15 cellular contexts compared by ENCODE assay signal in the genomic region with DNA sequence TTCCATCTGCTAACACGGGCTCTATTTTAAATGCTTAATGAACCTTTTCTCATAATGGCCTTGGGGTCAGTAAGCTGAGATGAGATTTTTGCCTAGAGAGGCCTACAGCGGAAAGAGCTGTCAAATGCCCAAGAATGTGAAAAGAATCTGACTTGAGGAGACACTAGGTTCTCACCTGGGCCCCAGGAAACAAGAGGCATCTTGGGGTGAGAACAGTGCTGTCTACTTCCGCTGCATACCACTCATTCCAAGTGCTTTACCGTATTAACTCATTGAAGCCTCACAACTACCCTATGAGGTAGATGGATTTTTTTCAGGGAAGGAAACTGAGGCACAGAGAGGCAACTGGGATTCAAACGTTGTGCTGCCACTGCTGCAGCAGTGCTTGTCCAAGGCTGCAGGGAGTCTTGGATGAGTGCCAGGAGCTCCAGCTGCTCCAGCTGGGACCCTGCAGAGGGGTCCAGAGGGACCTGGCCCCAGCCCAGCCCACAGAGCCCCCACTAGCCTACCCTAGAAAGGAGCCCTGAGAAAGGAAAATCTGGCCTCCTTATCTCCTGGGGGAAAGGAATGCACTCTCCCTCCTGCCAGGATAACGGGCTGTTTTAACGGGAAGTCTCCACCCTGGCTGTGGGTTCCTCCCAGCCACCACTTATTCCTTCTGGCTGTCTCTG.
DNase-seq lines count a peak whose midpoint lies in the region; ATAC-seq and TF ChIP-seq lines count a peak whose summit lies in the region.
"Had no signal": no experiment of that assay in that cellular context is flagged by ENCODE, and none has a peak within 500 bp of the region (broad histone marks: within the 10 kb centered on the region; RNA-seq: fewer than 3 reads in every experiment).

No MANE protein-coding gene starts in this region.

- H3K4me1 ChIP-seq in NT2/D1 (ENCODE audit: insufficient read depth, insufficient read length) (peaks cover 25% of the 10 kb centered on the region), smooth muscle cell (ENCODE audit: low read depth) (peaks cover 42% of the 10 kb centered on the region), PC-3 (ENCODE audit: insufficient read depth, low read length) (no peaks in the 10 kb centered on the region)
- H3K4me1 ChIP-seq: pancreas had no signal

- DNase-seq in NCI-H1417 (lab: John Stamatoyannopoulos, UW) = peak in 2 of 3 experiments; percentile 6 to 34
- DNase-seq in NCI-H1417 treated with DMSO at 0.1 percent for 48 hours (lab: John Stamatoyannopoulos, UW) = no peak
- no peak for DNase-seq in NT2/D1 (ENCODE audit: low read depth, low spot score)
- DNase-seq in fibroblast of pulmonary artery (ENCODE audit: low read depth) = peak; percentile 66
- no peak for DNase-seq in smooth muscle cell (lab: John Stamatoyannopoulos, UW; ENCODE audit: unreplicated experiment)
- DNase-seq in NCI-H187 treated with DMSO at 0.1 percent for 48 hours (lab: John Stamatoyannopoulos, UW) = no peak
- no peak for DNase-seq in RKO (ENCODE audit: low spot score)
- no peak for DNase-seq in PC-3
- DNase-seq: activated CD8-positive, alpha-beta memory T cell treated with anti-CD3 and anti-CD28 coated beads, Interleukin-2, amount 50 U/mL, for 48 hours; NCI-H748 treated with DMSO at 0.1 percent for 48 hours; pancreas; T-helper 9 cell had no signal

- H3K4me2 ChIP-seq in smooth muscle cell = peak overlapping the region; percentile 54
- H3K4me2 ChIP-seq in PC-3 (ENCODE audit: low read length) = no peak overlapping the region

- TF ChIP-seq CTCF in fibroblast of pulmonary artery (IDR thresholded peaks at IDR 0.05; ENCODE audit: low read length, missing control alignments) (no peak), smooth muscle cell (IDR thresholded peaks at IDR 0.05; ENCODE audit: borderline replicate concordance, insufficient read depth, poor library complexity, severe bottlenecking) (no peak), PC-3 (conservative IDR thresholded peaks at IDR 0.05; ENCODE audit: low read depth, low read length) (no peak)

- no peaks in the 10 kb centered on the region for H3K79me2 ChIP-seq in smooth muscle cell (ENCODE audit: low read depth)
- no peaks in the 10 kb centered on the region for H3K79me2 ChIP-seq in PC-3 (ENCODE audit: low read length)

- intact Hi-C loops in PC-3 (cut with micrococcal nuclease) = no loop called here

- no peaks in the 10 kb centered on the region for H3K9me2 ChIP-seq in PC-3 (replicated peaks; ENCODE audit: low read length)

- H3K27ac ChIP-seq in smooth muscle cell (ENCODE audit: low read depth) = no peak overlapping the region
- H3K27ac ChIP-seq in PC-3 (ENCODE audit: low read length) = no peak overlapping the region
- H3K27ac ChIP-seq: pancreas, suprapubic skin had no signal

- H3K27me3 ChIP-seq in NT2/D1 (ENCODE audit: insufficient read depth, insufficient read length) (no peaks in the 10 kb centered on the region), smooth muscle cell (ENCODE audit: low read depth) (no peaks in the 10 kb centered on the region), PC-3 (ENCODE audit: low read length) (no peaks in the 10 kb centered on the region)
- H3K27me3 ChIP-seq: pancreas, suprapubic skin had no signal

- CTCF ChIA-PET in PC-3 (lab: Charles Lee) = no interaction called here

- no peak for ATAC-seq in PC-3
- ATAC-seq: esophagus mucosa, pancreas had no signal

- H4K20me1 ChIP-seq in smooth muscle cell (ENCODE audit: low read depth) (no peaks in the 10 kb centered on the region), PC-3 (ENCODE audit: low read length) (no peaks in the 10 kb centered on the region)

- H3K4me3 ChIP-seq in NT2/D1 (ENCODE audit: insufficient read length, low read depth) (no peak overlapping the region), fibroblast of pulmonary artery (replicated peaks; ENCODE audit: low read depth, low read length) (no peak overlapping the region), smooth muscle cell (no peak overlapping the region), PC-3 (ENCODE audit: low read length) (no peak overlapping the region)
- H3K4me3 ChIP-seq: HAP-1, pancreas, suprapubic skin had no signal

- no peaks in the 10 kb centered on the region for H3K36me3 ChIP-seq in NT2/D1 (ENCODE audit: insufficient read depth, insufficient read length, low read length)
- no peaks in the 10 kb centered on the region for H3K36me3 ChIP-seq in smooth muscle cell (ENCODE audit: low read depth)
- no peaks in the 10 kb centered on the region for H3K36me3 ChIP-seq in PC-3 (ENCODE audit: low read depth, low read length)
- H3K36me3 ChIP-seq: HAP-1, pancreas, suprapubic skin had no signal

- 27% methylated on average over 6 of the region's 7 CpGs for whole genome bisulfite sequencing in smooth muscle cell (ENCODE audit: low lambda C conversion rate)

- H3K9ac ChIP-seq in NT2/D1 (ENCODE audit: insufficient read length, low read depth) (peak overlapping the region; percentile 43), smooth muscle cell (ENCODE audit: low read depth) (no peak overlapping the region), PC-3 (ENCODE audit: low read length) (no peak overlapping the region)

- peaks cover under 1% of the 10 kb centered on the region for H3F3A ChIP-seq in smooth muscle cell (ENCODE audit: low read depth)
- H3F3A ChIP-seq in PC-3 (ENCODE audit: low read length, unreplicated experiment) = no peaks in the 10 kb centered on the region

- BruUV-seq in PC-3 (replicated peaks; lab: Mats Ljungman, UMichigan) = no TSS peak

- H3K9me3 ChIP-seq in NT2/D1 (ENCODE audit: insufficient read depth, low read length) (no peaks in the 10 kb centered on the region), smooth muscle cell (replicated peaks; ENCODE audit: low read depth) (no peaks in the 10 kb centered on the region), PC-3 (ENCODE audit: low read length) (no peaks in the 10 kb centered on the region)
- H3K9me3 ChIP-seq: HAP-1, pancreas, suprapubic skin had no signal

- H2AFZ ChIP-seq in smooth muscle cell (ENCODE audit: low read depth) (no peak overlapping the region), PC-3 (ENCODE audit: low read length) (no peak overlapping the region)

- POLR2A ChIA-PET in PC-3 (lab: Charles Lee; ENCODE audit: unreplicated experiment) = no interaction called here

Comparison
In these comparisons a context has a peak if more than half of its experiments do, and no peak if none do; other contexts are left out.
1. DNase-seq: peak in NCI-H1417 (2 of 3) and fibroblast of pulmonary artery (single experiment); none in NCI-H1417 treated with DMSO at 0.1 percent for 48 hours (single experiment), NT2/D1 (single experiment), smooth muscle cell (single experiment), NCI-H187 treated with DMSO at 0.1 percent for 48 hours (single experiment), RKO (single experiment) and PC-3 (single experiment).